In genomic region chr19:55451522-55452380, GRCh38 we compare ENCODE assay signal across 1 cellular context.
A peak's percentile ranks its signal among the peaks of the same experiment; 100 is the strongest.
TF ChIP-seq lines count a peak whose summit lies in the region.

No MANE protein-coding gene starts in this region.

TF ChIP-seq in GM12878, 131 proteins besides CTCF, POLR2A, EP300 and RAD21:
- TF ChIP-seq POU2F2 (IDR thresholded peaks at IDR 0.05; ENCODE audit: borderline replicate concordance, low read depth, low read length) (no peak), SUPT20H (IDR thresholded peaks at IDR 0.05; ENCODE audit: borderline replicate concordance, control insufficient read depth, low read depth, low read length) (no peak), YY1 (IDR thresholded peaks at IDR 0.05; ENCODE audit: low read depth, low read length) (no peak), CBX3 (IDR thresholded peaks at IDR 0.05; ENCODE audit: borderline replicate concordance, low read depth) (no peak), SUZ12 (IDR thresholded peaks at IDR 0.05; ENCODE audit: unreplicated experiment) (peak; percentile 86), CREM (IDR thresholded peaks at IDR 0.05; ENCODE audit: low read depth) (no peak)
TF ChIP-seq in GM12878: peak in this region for 1.
